In genomic region chr7:105685099-105685609, GRCh38 we compare ENCODE assay signal across 25 cellular contexts.
"Had no signal": no experiment of that assay in that cellular context is flagged by ENCODE, and none has a peak within 500 bp of the region (broad histone marks: within the 10 kb centered on the region; RNA-seq: fewer than 3 reads in every experiment).

No MANE protein-coding gene starts in this region.

- ATAC-seq: esophagus mucosa; left lobe of liver; lower lobe of right lung; naive thymus-derived CD4-positive, alpha-beta T cell; sciatic nerve; stimulated activated effector memory CD8-positive, alpha-beta T cell treated with anti-CD3 and anti-CD28 coated beads, Interleukin-12 subunit alpha, Interleukin-12 subunit beta, amount 100 ng/mL, for 72 hours; WTC11 had no signal

- H3K27me3 Mint-ChIP-seq: activated CD4-positive, alpha-beta memory T cell treated with anti-CD3 and anti-CD28 coated beads, Interleukin-2, amount 10 ng/mL, durations not matched to agents 7 days and 5 days; naive thymus-derived CD4-positive, alpha-beta T cell had no signal

- H3K9me3 ChIP-seq: lower lobe of right lung, vagina had no signal

- H3K36me3 ChIP-seq: lower lobe of right lung, vagina had no signal

- H3K27me3 ChIP-seq: hepatocyte, vagina had no signal

- H3K4me3 Mint-ChIP-seq: activated CD4-positive, alpha-beta memory T cell treated with anti-CD3 and anti-CD28 coated beads, Interleukin-2, amount 10 ng/mL, durations not matched to agents 7 days and 5 days; activated CD4-positive, alpha-beta T cell treated with anti-CD3 and anti-CD28 coated beads, Interleukin-2, amount 10 ng/mL, durations not matched to agents 24 days and 14 days; immature natural killer cell; neural crest cell; stimulated activated effector memory CD8-positive, alpha-beta T cell treated with anti-CD3 and anti-CD28 coated beads, Interleukin-12 subunit alpha, Interleukin-12 subunit beta, amount 100 ng/mL, for 72 hours; WTC11 had no signal

- H3K9me3 Mint-ChIP-seq: activated CD4-positive, alpha-beta memory T cell treated with anti-CD3 and anti-CD28 coated beads, Interleukin-2, amount 10 ng/mL, durations not matched to agents 7 days and 5 days; activated CD4-positive, alpha-beta T cell treated with anti-CD3 and anti-CD28 coated beads, Interleukin-2, amount 10 ng/mL, durations not matched to agents 24 days and 14 days; immature natural killer cell; stimulated activated effector memory CD8-positive, alpha-beta T cell treated with anti-CD3 and anti-CD28 coated beads, Interleukin-12 subunit alpha, Interleukin-12 subunit beta, amount 100 ng/mL, for 72 hours; WTC11 had no signal

- H3K27ac ChIP-seq: hepatocyte, lower lobe of right lung, vagina had no signal

- H3K36me3 Mint-ChIP-seq: stimulated activated effector memory CD8-positive, alpha-beta T cell treated with anti-CD3 and anti-CD28 coated beads, Interleukin-12 subunit alpha, Interleukin-12 subunit beta, amount 100 ng/mL, for 72 hours had no signal

- H3K27ac Mint-ChIP-seq: activated CD4-positive, alpha-beta memory T cell treated with anti-CD3 and anti-CD28 coated beads, Interleukin-2, amount 10 ng/mL, durations not matched to agents 7 days and 5 days; activated CD4-positive, alpha-beta T cell treated with anti-CD3 and anti-CD28 coated beads, Interleukin-2, amount 10 ng/mL, durations not matched to agents 24 days and 14 days; stimulated activated effector memory CD8-positive, alpha-beta T cell treated with anti-CD3 and anti-CD28 coated beads, Interleukin-12 subunit alpha, Interleukin-12 subunit beta, amount 100 ng/mL, for 72 hours; WTC11 had no signal

- H3K4me3 ChIP-seq: hepatocyte, lower lobe of right lung, vagina had no signal

- DNase-seq: activated CD4-positive, alpha-beta memory T cell treated with anti-CD3 and anti-CD28 coated beads, Interleukin-2, amount 10 ng/mL, durations not matched to agents 7 days and 5 days; activated CD4-positive, alpha-beta T cell treated with anti-CD3 and anti-CD28 coated beads, Interleukin-2, amount 10 ng/mL, durations not matched to agents 24 days and 14 days; activated naive CD4-positive, alpha-beta T cell treated with Interleukin-2 at 50 U/mL for 16 hours; activated T-cell treated with anti-CD3 and anti-CD28 coated beads, Interleukin-2, amount 50 U/mL, for 1 hour; caudate nucleus; dermis blood vessel endothelial cell; effector CD8-positive, alpha-beta T cell; glutamatergic neuron; immature natural killer cell; lower lobe of right lung; naive thymus-derived CD4-positive, alpha-beta T cell; occipital lobe; small intestine; stimulated activated CD4-positive, alpha-beta T cell treated with anti-CD3 and anti-CD28 coated beads, Interleukin-2, amount 100 ng/mL, for 24 hours; T-helper 1 cell; T1000; trophoblast cell had no signal
